In the genomic region with DNA sequence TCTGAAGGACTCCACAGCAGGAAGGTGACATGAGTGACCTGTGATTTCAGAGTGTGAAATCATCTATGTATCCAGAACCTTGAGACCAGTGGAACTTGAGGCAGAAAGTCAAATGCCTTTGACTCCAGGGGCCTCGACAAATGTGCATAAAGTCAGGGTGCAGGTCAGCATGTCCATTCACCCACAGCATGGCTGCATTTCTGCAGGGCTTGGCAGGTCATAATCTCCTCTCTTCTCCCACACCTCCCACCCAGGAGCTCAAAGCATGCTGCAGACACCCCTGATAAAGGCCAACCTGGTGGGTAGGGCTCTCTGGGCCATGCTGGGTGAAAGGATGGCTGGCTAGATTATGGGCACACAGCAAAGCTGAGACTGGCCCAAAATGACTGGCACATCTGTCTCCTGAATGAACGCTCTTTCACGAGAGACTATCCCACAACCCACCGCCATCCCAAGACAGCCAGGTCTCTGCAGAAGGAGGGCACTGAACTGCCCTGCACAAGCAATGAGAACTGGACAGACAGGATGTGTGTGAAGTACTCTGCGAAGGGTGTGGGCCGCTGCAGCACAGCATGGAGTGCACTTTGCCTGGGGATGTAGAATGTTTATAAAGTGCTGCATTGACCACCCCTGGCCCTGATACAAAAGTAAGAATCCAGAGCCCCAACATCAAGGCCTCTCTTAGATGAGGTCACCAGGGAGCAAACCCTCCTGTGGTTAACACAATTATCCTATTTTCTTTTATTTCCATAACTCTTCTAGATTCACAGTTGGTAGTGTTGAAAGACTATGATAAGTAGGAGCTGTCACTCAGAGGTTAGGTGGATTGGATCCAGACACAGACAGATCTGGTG, we compare ENCODE assay signal across 18 cellular contexts.
A peak's percentile ranks its signal among the peaks of the same experiment; 100 is the strongest.
DNase-seq lines count a peak whose midpoint lies in the region; ATAC-seq, FAIRE-seq and TF ChIP-seq lines count a peak whose summit lies in the region.
"Had no signal": no experiment of that assay in that cellular context is flagged by ENCODE, and none has a peak within 500 bp of the region (broad histone marks: within the 10 kb centered on the region; RNA-seq: fewer than 3 reads in every experiment).

No MANE protein-coding gene starts in this region.

- peaks cover 9% of the 10 kb centered on the region for H3K9me3 Mint-ChIP-seq in endothelial cell (ENCODE audit: unreplicated experiment)

- H2AFZ ChIP-seq in IMR-90 (replicated peaks; ENCODE audit: low read length, poor library complexity), result peak overlapping the region; percentile 24
- H2AFZ ChIP-seq in mesenchymal stem cell (ENCODE audit: low read depth, low read length), result no peak overlapping the region
- H2AFZ ChIP-seq: GM23338 had no signal

- TF ChIP-seq CTCF in IMR-90 (conservative IDR thresholded peaks at IDR 0.05; ENCODE audit: low read depth, low read length) (no peak), bronchial epithelial cell (IDR thresholded peaks at IDR 0.05; ENCODE audit: insufficient read depth, low read length, severe bottlenecking) (no peak), endothelial cell (IDR thresholded peaks at IDR 0.05; ENCODE audit: unreplicated experiment) (no peak)

- no peak overlapping the region for H2BK120ac ChIP-seq in IMR-90 (ENCODE audit: low read depth, low read length)
- no peak overlapping the region for H2BK120ac ChIP-seq in mesenchymal stem cell (ENCODE audit: low read depth, low read length)

- no peak overlapping the region for H2AK9ac ChIP-seq in IMR-90 (replicated peaks; ENCODE audit: low read depth, low read length, poor library complexity)

- H3K9ac ChIP-seq in IMR-90 (ENCODE audit: low read depth, low read length), result no peak overlapping the region
- no peak overlapping the region for H3K9ac ChIP-seq in mesenchymal stem cell (ENCODE audit: low read length)

- H3K4ac ChIP-seq in IMR-90 (ENCODE audit: low read depth, low read length), result no peak overlapping the region
- no peak overlapping the region for H3K4ac ChIP-seq in mesenchymal stem cell (ENCODE audit: low read depth in 1 of 2, low read length in 2 of 2)

- H3K4me3 ChIP-seq in IMR-90 (ENCODE audit: insufficient read depth, low read depth, low read length) (no peak overlapping the region), bronchial epithelial cell (ENCODE audit: low read depth, low read length) (no peak overlapping the region), mesenchymal stem cell (ENCODE audit: insufficient read depth in 1 of 2, low read depth in 1 of 2, low read length in 2 of 2) (no peak overlapping the region)
- H3K4me3 ChIP-seq: GM23338 had no signal

- no peak overlapping the region; the same call in 1 of the 2 replicates for H2BK20ac ChIP-seq in IMR-90 (ENCODE audit: low read depth, low read length)

- peaks cover 47% of the 10 kb centered on the region for H3K4me1 Mint-ChIP-seq in endothelial cell (ENCODE audit: unreplicated experiment)
- H3K4me1 Mint-ChIP-seq: B cell; CD4-positive, alpha-beta memory T cell had no signal

- H3K27ac ChIP-seq in IMR-90 (ENCODE audit: insufficient read depth, low read length) (no peak overlapping the region), mesenchymal stem cell (ENCODE audit: low read length, poor library complexity, severe bottlenecking) (no peak overlapping the region)

- H3K9me3 ChIP-seq in IMR-90 (ENCODE audit: control insufficient read depth, insufficient read depth, low read length) (no peaks in the 10 kb centered on the region; the same call in 1 of the 2 replicates), mesenchymal stem cell (ENCODE audit: control insufficient read depth, low read length) (no peaks in the 10 kb centered on the region)

- H4K91ac ChIP-seq in IMR-90 (ENCODE audit: insufficient read depth, low read depth, low read length) (no peak overlapping the region), mesenchymal stem cell (ENCODE audit: low read length) (no peak overlapping the region)

- H2BK12ac ChIP-seq in mesenchymal stem cell (ENCODE audit: low read length in 2 of 2), result peak overlapping the region in 1 of 2 experiments; percentile 32

- no TSS peak for BruUV-seq in IMR-90 (replicated peaks; lab: Mats Ljungman, UMichigan)

- intact Hi-C loops in IMR-90 (cut with micrococcal nuclease), result no loop called here

- in situ Hi-C loops in IMR-90 (cut with MboI; ENCODE audit: low sequenced_read_pairs), result no loop called here

- H3K79me1 ChIP-seq in IMR-90 (ENCODE audit: low read depth in 1 of 2, low read length in 2 of 2), result no peaks in the 10 kb centered on the region
- H3K79me1 ChIP-seq in mesenchymal stem cell (replicated peaks; ENCODE audit: low read length, poor library complexity, severe bottlenecking), result no peaks in the 10 kb centered on the region

- no peak overlapping the region for H2BK5ac ChIP-seq in IMR-90 (ENCODE audit: low read depth, low read length, poor library complexity, severe bottlenecking)
- H2BK5ac ChIP-seq in mesenchymal stem cell (ENCODE audit: low read depth, low read length, poor library complexity, severe bottlenecking), result no peak overlapping the region

- no peaks in the 10 kb centered on the region for H4K20me1 ChIP-seq in IMR-90 (ENCODE audit: insufficient read depth, low read length)

- no peak overlapping the region for H3K56ac ChIP-seq in IMR-90 (ENCODE audit: extremely low read depth, insufficient read depth, low read length)

- no peak overlapping the region for H3K4me3 Mint-ChIP-seq in endothelial cell (ENCODE audit: unreplicated experiment)
- H3K4me3 Mint-ChIP-seq: B cell; CD4-positive, alpha-beta memory T cell; GM23338; H9 had no signal

- no peak overlapping the region for H3K27ac Mint-ChIP-seq in endothelial cell (ENCODE audit: unreplicated experiment)
- H3K27ac Mint-ChIP-seq: B cell; CD4-positive, alpha-beta memory T cell; GM23338; H9 had no signal

- dilution Hi-C loops in IMR-90 (cut with HindIII; ENCODE audit: low sequenced_read_pairs, unreplicated experiment), result no loop called here

- H3K23ac ChIP-seq in IMR-90 (ENCODE audit: low read depth, low read length), result no peak overlapping the region
- no peak overlapping the region for H3K23ac ChIP-seq in mesenchymal stem cell (ENCODE audit: low read length in 2 of 2)

- H3K4me2 ChIP-seq in IMR-90 (ENCODE audit: low read depth, low read length) (no peak overlapping the region), mesenchymal stem cell (ENCODE audit: low read length, poor library complexity, severe bottlenecking) (no peak overlapping the region)
- H3K4me2 ChIP-seq: GM23338 had no signal

- CTCF ChIA-PET in IMR-90 (lab: Yijun Ruan, JAX), result no interaction called here

- H4K8ac ChIP-seq in IMR-90 (ENCODE audit: low read depth in 2 of 2, low read length in 2 of 2), result no peak overlapping the region
- H4K8ac ChIP-seq in mesenchymal stem cell (ENCODE audit: low read length), result no peak overlapping the region

- H3K14ac ChIP-seq in IMR-90 (replicated peaks; ENCODE audit: low read depth, low read length), result no peak overlapping the region
- no peak overlapping the region for H3K14ac ChIP-seq in mesenchymal stem cell (ENCODE audit: low read length in 2 of 2)

- no peak for TF ChIP-seq RAD21 in IMR-90 (IDR thresholded peaks at IDR 0.05; ENCODE audit: low read length)

- H3K27me3 ChIP-seq in IMR-90 (ENCODE audit: control insufficient read depth, insufficient read depth, low read length) (peaks cover 2% of the 10 kb centered on the region; the same call in 1 of the 2 replicates), bronchial epithelial cell (ENCODE audit: control insufficient read depth, insufficient read depth, low read length) (no peaks in the 10 kb centered on the region), mesenchymal stem cell (ENCODE audit: control insufficient read depth in 1 of 2, insufficient read depth in 1 of 2, low read length in 2 of 2) (no peaks in the 10 kb centered on the region)

- no peak overlapping the region for H2BK15ac ChIP-seq in IMR-90 (ENCODE audit: low read depth, low read length)
- H2BK15ac ChIP-seq in mesenchymal stem cell (ENCODE audit: low read depth, poor library complexity, severe bottlenecking), result no peak overlapping the region

- TF ChIP-seq POLR2A in IMR-90 (IDR thresholded peaks at IDR 0.05; ENCODE audit: low read depth, low read length), result no peak

- ATAC-seq in IMR-90 (ENCODE audit: low read depth), result no peak
- ATAC-seq: GM23338 had no signal

- peaks cover 9% of the 10 kb centered on the region for H3K27me3 Mint-ChIP-seq in endothelial cell (ENCODE audit: unreplicated experiment)
- H3K27me3 Mint-ChIP-seq: B cell had no signal

- no peak overlapping the region for H3K18ac ChIP-seq in IMR-90 (ENCODE audit: low read depth, low read length)
- no peak overlapping the region for H3K18ac ChIP-seq in mesenchymal stem cell (ENCODE audit: low read depth in 1 of 2, low read length in 2 of 2)

- 100% methylated on average over 1 of the region's 6 CpGs; no CpG with 5 or more reads in 1 of the 2 experiments for WGBS in IMR-90 (ENCODE audit: extremely low coverage in 2 of 2, insufficient read length in 1 of 2), 2 experiments
- 98% methylated on average over 4 of the region's 6 CpGs for WGBS in mesenchymal stem cell

- peaks cover 6% of the 10 kb centered on the region for H3K4me1 ChIP-seq in IMR-90 (ENCODE audit: control insufficient read depth, insufficient read depth, low read length)
- H3K4me1 ChIP-seq in mesenchymal stem cell (ENCODE audit: control insufficient read depth, insufficient read depth, low read depth, low read length), result peaks cover 20% of the 10 kb centered on the region

- FAIRE-seq in bronchial epithelial cell (lab: Jason Lieb, UNC), result peak; percentile 79
- FAIRE-seq: A204.1, D721Med, GM12892 had no signal

- H4K5ac ChIP-seq in IMR-90 (ENCODE audit: low read depth, low read length), result no peak overlapping the region

- H2AK5ac ChIP-seq in IMR-90 (ENCODE audit: low read depth, low read length) (no peak overlapping the region), mesenchymal stem cell (ENCODE audit: low read length, severe bottlenecking) (peak overlapping the region; percentile 12)

- POLR2A ChIA-PET in IMR-90 (lab: Charles Lee; ENCODE audit: unreplicated experiment), result interaction anchor here (0.7 kb wide), 1 partner anchor 1598 kb away, joined by 3 read pairs; no protein-coding TSS in a partner anchor

- H3K9me1 ChIP-seq in IMR-90 (ENCODE audit: insufficient read depth, low read length), result no peaks in the 10 kb centered on the region

- peaks cover 4% of the 10 kb centered on the region for H3K36me3 Mint-ChIP-seq in endothelial cell (ENCODE audit: low read depth, unreplicated experiment)
- H3K36me3 Mint-ChIP-seq: CD4-positive, alpha-beta memory T cell had no signal

- no peak for DNase-seq in IMR-90
- no peak for DNase-seq in bronchial epithelial cell (ENCODE audit: low read depth)
- no peak for DNase-seq in mesenchymal stem cell
- peak; percentile 32 for DNase-seq in ureter (ENCODE audit: low spot score)
- DNase-seq in DMS153 treated with DMSO at 0.1 percent for 48 hours (lab: John Stamatoyannopoulos, UW; ENCODE audit: unreplicated experiment), result no peak
- no peak for DNase-seq in endothelial cell (ENCODE audit: low spot score)
- DNase-seq in NCI-H526 (lab: John Stamatoyannopoulos, UW), result no peak
- DNase-seq: C1 segment of cervical spinal cord; CD4-positive, alpha-beta memory T cell; DMS153; DND-41; GDM1; H9 had no signal

- H3K36me3 ChIP-seq in IMR-90 (ENCODE audit: control insufficient read depth, insufficient read depth, low read length), result no peaks in the 10 kb centered on the region
- no peaks in the 10 kb centered on the region for H3K36me3 ChIP-seq in bronchial epithelial cell (ENCODE audit: control insufficient read depth, insufficient read depth, low read length)
- no peaks in the 10 kb centered on the region for H3K36me3 ChIP-seq in mesenchymal stem cell (ENCODE audit: control insufficient read depth in 1 of 2, insufficient read depth in 2 of 2, low read depth in 1 of 2, low read length in 2 of 2)
